ENCODE assay signal across 1 cellular context in the genomic region with DNA sequence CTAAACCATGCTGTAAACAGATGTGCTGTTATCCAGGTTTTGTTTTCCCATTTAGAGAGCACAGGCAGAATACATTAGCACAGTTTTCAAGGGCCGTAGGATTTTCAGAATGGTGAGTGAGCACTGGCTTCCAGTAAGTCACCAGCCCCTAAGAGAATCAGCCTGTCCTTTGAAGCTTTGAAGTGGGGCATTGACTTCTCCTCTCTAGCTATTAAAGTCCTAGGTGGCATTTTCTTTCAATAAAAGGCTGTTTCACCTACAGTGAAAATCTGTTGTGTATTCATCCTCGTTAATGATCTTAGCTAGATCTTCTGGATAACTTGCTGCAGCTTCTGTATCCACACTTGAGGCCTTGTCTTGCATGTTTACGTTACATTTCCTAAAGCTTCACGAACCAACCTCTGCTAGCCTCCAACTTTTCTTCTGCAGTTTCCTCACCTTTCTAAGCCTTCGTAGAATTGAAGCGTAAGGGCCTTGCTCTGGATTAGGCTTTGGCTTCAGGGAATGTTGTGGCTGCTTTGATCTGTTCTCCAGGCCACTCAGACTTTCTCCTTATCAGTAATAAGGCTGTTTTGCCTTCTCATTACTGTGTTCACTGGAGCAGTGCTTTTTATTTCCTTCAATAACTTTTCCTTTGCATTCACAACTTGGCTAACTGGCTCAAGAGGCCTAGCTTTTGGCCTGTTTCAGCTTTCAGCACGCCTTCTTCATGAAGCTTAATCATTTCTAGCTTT.
TF ChIP-seq lines count a peak whose summit lies in the region.

No MANE protein-coding gene starts in this region.

TF ChIP-seq in WTC11, 78 proteins besides CTCF, POLR2A, EP300 and RAD21 (continued from another document):
- TF ChIP-seq E2F1 (CRISPR knock-in tag; IDR thresholded peaks at IDR 0.05): no peak
- no peak for TF ChIP-seq EMX1 (CRISPR knock-in tag; IDR thresholded peaks at IDR 0.05)
- TF ChIP-seq ZNF671 (CRISPR knock-in tag; IDR thresholded peaks at IDR 0.05): no peak
- TF ChIP-seq, protein P1, sequence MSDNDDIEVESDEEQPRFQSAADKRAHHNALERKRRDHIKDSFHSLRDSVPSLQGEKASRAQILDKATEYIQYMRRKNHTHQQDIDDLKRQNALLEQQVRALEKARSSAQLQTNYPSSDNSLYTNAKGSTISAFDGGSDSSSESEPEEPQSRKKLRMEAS (CRISPR knock-in tag; IDR thresholded peaks at IDR 0.05): no peak
